Comparison of ENCODE assay signal across 13 cellular contexts in genomic region chr9:115170674-115171073, GRCh38. TPM values are rescaled to one million over a fixed set of nuclear protein-coding genes. Genes with fewer than 3 reads are reported as not detected.
DNase-seq lines count a peak whose midpoint lies in the region; ATAC-seq, FAIRE-seq and TF ChIP-seq lines count a peak whose summit lies in the region.
"Had no signal": no experiment of that assay in that cellular context is flagged by ENCODE, and none has a peak within 500 bp of the region (broad histone marks: within the 10 kb centered on the region; RNA-seq: fewer than 3 reads in every experiment).

No MANE protein-coding gene starts in this region.

- no peak for TF ChIP-seq EP300 in A549 (IDR thresholded peaks at IDR 0.05)

- H3K4me1 ChIP-seq in A549: peaks cover 19% of the 10 kb centered on the region
- H3K4me1 ChIP-seq in HUES48 (ENCODE audit: control insufficient read depth, insufficient read depth, low read length): peaks cover 15% of the 10 kb centered on the region
- H3K4me1 ChIP-seq: right atrium auricular region, uterus had no signal

- H3K9me3 ChIP-seq in A549 (no peaks in the 10 kb centered on the region), HUES48 (ENCODE audit: control insufficient read depth, insufficient read depth, low read length) (no peaks in the 10 kb centered on the region)
- H3K9me3 ChIP-seq: right atrium auricular region, uterus had no signal

- H3K27ac ChIP-seq in A549 (peak overlapping the region in 1 of 2 experiments; percentile 50; a peak in 3 of 6 replicates), HUES48 (ENCODE audit: low read depth, low read length) (peak overlapping the region; percentile 79)
- H3K27ac ChIP-seq: right atrium auricular region, uterus had no signal

- H3K4me3 ChIP-seq in A549 (no peak overlapping the region), HUES48 (ENCODE audit: low read depth, low read length) (no peak overlapping the region)
- H3K4me3 ChIP-seq: right atrium auricular region, uterus had no signal

- POLR2A ChIA-PET in A549 (lab: Yijun Ruan, JAX): no interaction called here

- peak in 1 of 2 experiments; percentile 45 for DNase-seq in A549 (ENCODE audit: low read depth in 1 of 2, low spot score in 1 of 2)
- peak; percentile 19 for DNase-seq in astrocyte of the hippocampus (ENCODE audit: low read depth, low spot score)
- DNase-seq in iPS-NIHi7 (ENCODE audit: extremely low spot score): peak; percentile 26
- no peak for DNase-seq in activated CD8-positive, alpha-beta memory T cell treated with anti-CD3 and anti-CD28 coated beads, Interleukin-2, amount 50 U/mL, for 4 hours
- DNase-seq in left lobe of liver (ENCODE audit: low spot score): no peak
- DNase-seq in CD1c-positive myeloid dendritic cell (ENCODE audit: extremely low spot score): no peak
- DNase-seq: activated CD8-positive, alpha-beta memory T cell treated with anti-CD3 and anti-CD28 coated beads, Interleukin-2, amount 10 ng/mL, durations not matched to agents 7 days and 5 days; GDM1; NCI-H1092; uterus had no signal

- H3K27me3 ChIP-seq in HUES48 (ENCODE audit: control insufficient read depth, insufficient read depth, low read length): no peaks in the 10 kb centered on the region
- H3K27me3 ChIP-seq: right atrium auricular region, uterus had no signal

- no peak for TF ChIP-seq CTCF in A549 (IDR thresholded peaks at IDR 0.05)

- TF ChIP-seq POLR2A in A549 (IDR thresholded peaks at IDR 0.05; ENCODE audit: low read length): no peak

- CTCF ChIA-PET in A549 (lab: Yijun Ruan, JAX): interaction anchor here (1.0 kb wide), 1 partner anchor 70 kb away, joined by 3 read pairs; no protein-coding TSS in a partner anchor

- H3K36me3 ChIP-seq in HUES48 (ENCODE audit: control insufficient read depth, insufficient read depth, low read length): no peaks in the 10 kb centered on the region
- H3K36me3 ChIP-seq: right atrium auricular region, uterus had no signal

- WGBS in A549 (ENCODE audit: missing lambda C conversion rate): 0% methylated on average over 2 of the region's 2 CpGs

- ATAC-seq in A549: peak; percentile 60 to 68; a peak in 4 of 6 replicates
- no peak for ATAC-seq in left lobe of liver
- ATAC-seq in GM18511 (IDR thresholded peaks at IDR 0.05; ENCODE audit: unreplicated experiment): no peak
- ATAC-seq: activated CD8-positive, alpha-beta memory T cell treated with anti-CD3 and anti-CD28 coated beads, Interleukin-2, amount 10 ng/mL, durations not matched to agents 7 days and 5 days had no signal

- no peak overlapping the region for H3K9ac ChIP-seq in HUES48 (ENCODE audit: low read depth, low read length)

- no peak for TF ChIP-seq RAD21 in A549 (conservative IDR thresholded peaks at IDR 0.05 in 1 of 2, IDR thresholded peaks at IDR 0.05 in 1 of 2)

- peak overlapping the region; percentile 23 for H3K4me2 ChIP-seq in A549

- no peak for FAIRE-seq in A549 (lab: Jason Lieb, UNC)

TF ChIP-seq in A549, 52 proteins besides CTCF, POLR2A, EP300 and RAD21:
- TF ChIP-seq EHF (CRISPR knock-in tag; IDR thresholded peaks at IDR 0.05): no peak
- TF ChIP-seq RFX5 (IDR thresholded peaks at IDR 0.05): 0 out of 2 replicates have a peak, but pooled peaks have one; percentile 39
- peak; percentile 96 for TF ChIP-seq MAFK (IDR thresholded peaks at IDR 0.05; ENCODE audit: partially characterized antibody)
- TF ChIP-seq MYC (IDR thresholded peaks at IDR 0.05; ENCODE audit: borderline replicate concordance, low read length): no peak
- TF ChIP-seq FOSL2 (IDR thresholded peaks at IDR 0.05): 0 out of 2 replicates have a peak, but pooled peaks have one; percentile 18
- TF ChIP-seq FOSL2 (CRISPR knock-in tag; IDR thresholded peaks at IDR 0.05): peak; percentile 30; the same call in 1 of the 2 replicates
- TF ChIP-seq HMGXB4 (CRISPR knock-in tag; IDR thresholded peaks at IDR 0.05; ENCODE audit: borderline replicate concordance): no peak

RNA-seq across cellular contexts. Expression of gene TNC, which starts 52.7 kb away (rescaled TPM):
- polyA plus RNA-seq in A549 (2011; rRNA removed) (0.50 and 0.74 TPM in 2 replicates), A549 (2017; fragmentation: RNase III; extraction: RNeasy Plus Mini Kit Qiagen cat#74134 plus additional on column Dnase treatment) (0.63 to 0.68 TPM (median 0.67 TPM) in 3 replicates)
- 0.04 and 0.12 TPM in 2 replicates for polyA plus RNA-seq in A549 (2012; cell fraction: cytosol; rRNA removed)
- 0.31 and 0.36 TPM in 2 replicates for polyA plus RNA-seq in A549 (2012; cell fraction: nucleus; rRNA removed)
- polyA minus RNA-seq in A549 (2011; rRNA and poly(A)+ RNA removed): 0.70 and 1.1 TPM in 2 replicates
- 2.9 TPM for total RNA-seq in left lobe of liver

Comparison
In these comparisons a context has a peak if more than half of its experiments do, and no peak if none do; other contexts are left out.
1. ATAC-seq: peak in A549 (2 of 2); none in left lobe of liver (single experiment) and GM18511 (single experiment).
2. DNase-seq: peak in astrocyte of the hippocampus (single experiment) and iPS-NIHi7 (single experiment); none in activated CD8-positive, alpha-beta memory T cell treated with anti-CD3 and anti-CD28 coated beads, Interleukin-2, amount 50 U/mL, for 4 hours (single experiment), left lobe of liver (single experiment) and CD1c-positive myeloid dendritic cell (single experiment).